In genomic region chr10:11908991-11909390, GRCh38 we compare ENCODE assay signal across 27 cellular contexts.
"Had no signal": no experiment of that assay in that cellular context is flagged by ENCODE, and none has a peak within 500 bp of the region (broad histone marks: within the 10 kb centered on the region; RNA-seq: fewer than 3 reads in every experiment).

No MANE protein-coding gene starts in this region.

- H3K36me3 Mint-ChIP-seq: activated naive CD8-positive, alpha-beta T cell treated with anti-CD3 and anti-CD28 coated beads, Interleukin-2, amount 10 ng/mL, durations not matched to agents 7 days and 5 days; natural killer cell had no signal

- H3K4me2 ChIP-seq: hepatocyte, smooth muscle cell had no signal

- H3K4me1 ChIP-seq: ascending aorta, gastrocnemius medialis, prostate gland, transverse colon had no signal

- H3K79me2 ChIP-seq: hepatocyte had no signal

- H3K27me3 Mint-ChIP-seq: activated CD4-positive, alpha-beta memory T cell treated with anti-CD3 and anti-CD28 coated beads, Interleukin-2, amount 10 ng/mL, durations not matched to agents 7 days and 5 days; activated CD4-positive, alpha-beta T cell treated with anti-CD3 and anti-CD28 coated beads, Interleukin-2, amount 10 ng/mL, durations not matched to agents 7 days and 5 days; activated naive CD8-positive, alpha-beta T cell treated with anti-CD3 and anti-CD28 coated beads, Interleukin-2, amount 10 ng/mL, durations not matched to agents 7 days and 5 days had no signal

- H3K9me3 ChIP-seq: ascending aorta, gastrocnemius medialis, ovary, prostate gland, transverse colon had no signal

- DNase-seq: activated CD4-positive, alpha-beta memory T cell treated with anti-CD3 and anti-CD28 coated beads, Interleukin-2, amount 10 ng/mL, durations not matched to agents 7 days and 5 days; activated CD4-positive, alpha-beta T cell treated with anti-CD3 and anti-CD28 coated beads for 1 hour; activated CD4-positive, alpha-beta T cell treated with anti-CD3 and anti-CD28 coated beads, Interleukin-2, amount 10 ng/mL, durations not matched to agents 7 days and 5 days; activated naive CD8-positive, alpha-beta T cell treated with anti-CD3 and anti-CD28 coated beads, Interleukin-2, amount 10 ng/mL, durations not matched to agents 7 days and 5 days; activated T-cell treated with anti-CD3 and anti-CD28 coated beads, Interleukin-2, amount 50 U/mL, for 48 hours; brain microvascular endothelial cell; dorsolateral prefrontal cortex; effector memory CD8-positive, alpha-beta T cell; erythroblast; gastrocnemius medialis; glutamatergic neuron; left cardiac atrium; left ventricle myocardium superior; natural killer cell; ovary; retina; stimulated activated naive CD4-positive, alpha-beta T cell treated with Interleukin-2 at 50 U/mL for 16 hours; SW 1271; T-helper 2 cell; transverse colon had no signal

- H3K4me1 Mint-ChIP-seq: activated CD4-positive, alpha-beta T cell treated with anti-CD3 and anti-CD28 coated beads, Interleukin-2, amount 10 ng/mL, durations not matched to agents 7 days and 5 days had no signal

- H3K27ac Mint-ChIP-seq: activated CD4-positive, alpha-beta memory T cell treated with anti-CD3 and anti-CD28 coated beads, Interleukin-2, amount 10 ng/mL, durations not matched to agents 7 days and 5 days; activated CD4-positive, alpha-beta T cell treated with anti-CD3 and anti-CD28 coated beads, Interleukin-2, amount 10 ng/mL, durations not matched to agents 7 days and 5 days; activated naive CD8-positive, alpha-beta T cell treated with anti-CD3 and anti-CD28 coated beads, Interleukin-2, amount 10 ng/mL, durations not matched to agents 7 days and 5 days; activated T-helper 2 cell treated with anti-CD3 and anti-CD28 coated beads, Interferon-gamma antibody, Interleukin-2, Interleukin-4, amounts not matched to agents 10 μg/mL and 5 μg/mL and 100 μg/mL, durations not matched to agents 14 hours and 24 hours and 36 hours; natural killer cell had no signal

- H3K27me3 ChIP-seq: ascending aorta, brain microvascular endothelial cell, gastrocnemius medialis, hepatocyte, ovary, transverse colon had no signal

- H3K4me3 Mint-ChIP-seq: activated CD4-positive, alpha-beta memory T cell treated with anti-CD3 and anti-CD28 coated beads, Interleukin-2, amount 10 ng/mL, durations not matched to agents 7 days and 5 days; activated CD4-positive, alpha-beta T cell treated with anti-CD3 and anti-CD28 coated beads, Interleukin-2, amount 10 ng/mL, durations not matched to agents 7 days and 5 days; activated naive CD8-positive, alpha-beta T cell treated with anti-CD3 and anti-CD28 coated beads, Interleukin-2, amount 10 ng/mL, durations not matched to agents 7 days and 5 days; effector memory CD8-positive, alpha-beta T cell; natural killer cell had no signal

- H3K9me3 Mint-ChIP-seq: activated CD4-positive, alpha-beta memory T cell treated with anti-CD3 and anti-CD28 coated beads, Interleukin-2, amount 10 ng/mL, durations not matched to agents 7 days and 5 days; activated CD4-positive, alpha-beta T cell treated with anti-CD3 and anti-CD28 coated beads, Interleukin-2, amount 10 ng/mL, durations not matched to agents 7 days and 5 days; activated naive CD8-positive, alpha-beta T cell treated with anti-CD3 and anti-CD28 coated beads, Interleukin-2, amount 10 ng/mL, durations not matched to agents 7 days and 5 days; activated T-helper 2 cell treated with anti-CD3 and anti-CD28 coated beads, Interferon-gamma antibody, Interleukin-2, Interleukin-4, amounts not matched to agents 10 μg/mL and 5 μg/mL and 100 μg/mL, durations not matched to agents 14 hours and 24 hours and 36 hours; effector memory CD8-positive, alpha-beta T cell; natural killer cell had no signal

- H3K36me3 ChIP-seq: ascending aorta, brain microvascular endothelial cell, gastrocnemius medialis, ovary, prostate gland, transverse colon had no signal

- H3K27ac ChIP-seq: ascending aorta, brain microvascular endothelial cell, coronary artery, dorsolateral prefrontal cortex, gastrocnemius medialis, hepatocyte, ovary, prostate gland, SK-N-MC, transverse colon had no signal

- H3K4me3 ChIP-seq: ascending aorta, coronary artery, dorsolateral prefrontal cortex, gastrocnemius medialis, hepatocyte, ovary, prostate gland, SK-N-MC, smooth muscle cell, transverse colon had no signal

- H2AFZ ChIP-seq: hepatocyte had no signal
